Comparison of ENCODE assay signal across 8 cellular contexts in the genomic region with DNA sequence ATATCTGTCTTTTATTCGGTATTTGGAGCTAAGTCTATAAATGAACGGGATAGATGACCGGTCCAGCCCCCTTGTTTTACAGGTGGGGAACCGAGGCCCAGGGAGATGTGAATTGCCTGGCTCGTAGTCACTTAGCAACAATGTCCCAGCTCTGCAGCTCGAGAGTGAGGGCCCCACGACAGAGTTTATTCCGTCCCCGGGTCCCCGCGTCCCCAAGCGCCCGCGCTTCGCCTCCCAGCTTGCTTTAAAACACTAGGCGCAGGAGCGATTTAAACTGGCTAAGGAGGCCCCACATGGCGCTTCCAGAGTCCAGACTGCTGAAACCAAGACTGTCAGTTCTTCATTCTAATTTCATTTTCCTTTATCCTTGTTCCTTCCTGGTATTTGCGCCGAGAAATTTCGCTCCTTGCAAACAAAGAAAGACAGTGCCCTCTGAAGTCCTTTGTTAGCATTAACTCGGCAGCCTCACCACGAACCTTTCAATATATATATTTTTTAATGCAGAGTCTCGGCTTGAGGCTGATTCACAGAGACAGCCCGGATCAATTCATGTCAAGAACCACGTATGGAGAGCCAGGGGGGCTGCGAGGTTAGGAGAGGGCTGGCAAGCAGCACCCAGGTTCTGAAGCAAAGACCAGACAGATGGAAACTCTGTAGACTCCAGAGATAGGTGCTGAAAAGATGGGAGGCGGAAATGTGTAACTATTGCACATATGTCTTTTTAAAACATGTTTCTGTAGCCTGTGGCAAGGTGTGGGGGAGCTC.
DNase-seq lines count a peak whose midpoint lies in the region; ATAC-seq and TF ChIP-seq lines count a peak whose summit lies in the region.

No MANE protein-coding gene starts in this region.

- peaks cover 0 to 19% (median 3%) of the 10 kb centered on the region in 11 experiments; a peak in 12 of 22 replicates for H3K36me3 ChIP-seq in BLaER1 treated with 17β-estradiol and CSF1 and Interleukin-3, amounts not matched to agents 10 nM and 100 nM
- H3K36me3 ChIP-seq in iPS-15b (ENCODE audit: control insufficient read depth, insufficient read depth, low read length): no peaks in the 10 kb centered on the region

- no peaks in the 10 kb centered on the region for H3K27me3 ChIP-seq in BLaER1 treated with 17β-estradiol and CSF1 and Interleukin-3, amounts not matched to agents 10 nM and 100 nM
- peaks cover 44% of the 10 kb centered on the region for H3K27me3 ChIP-seq in iPS-15b (ENCODE audit: control insufficient read depth, insufficient read depth, low read length)

- ATAC-seq in GM21737 (IDR thresholded peaks at IDR 0.05; ENCODE audit: unreplicated experiment): no peak

- peak overlapping the region; percentile 67 to 98 (median 94); a peak in 21 of 22 replicates for H3K27ac ChIP-seq in BLaER1 treated with 17β-estradiol and CSF1 and Interleukin-3, amounts not matched to agents 10 nM and 100 nM

- H3K4me1 ChIP-seq in BLaER1 treated with 17β-estradiol and CSF1 and Interleukin-3, amounts not matched to agents 10 nM and 100 nM: peaks cover 45 to 76% (median 63%) of the 10 kb centered on the region in 10 experiments
- peaks cover 9% of the 10 kb centered on the region for H3K4me1 ChIP-seq in iPS-15b (ENCODE audit: control insufficient read depth, insufficient read depth, low read length)

- peak overlapping the region; percentile 73 to 99 (median 94) for H3K4me2 ChIP-seq in BLaER1 treated with 17β-estradiol and CSF1 and Interleukin-3, amounts not matched to agents 10 nM and 100 nM

- in situ Hi-C loops in astrocyte of the spinal cord (cut with HindIII; ENCODE audit: low sequenced_read_pairs): no loop called here

- DNase-seq in GOT3 (lab: John Stamatoyannopoulos, UW): peak; percentile 20
- DNase-seq in OCI-M1 (lab: John Stamatoyannopoulos, UW): peak; percentile 79
- DNase-seq in astrocyte of the spinal cord (ENCODE audit: low read depth, low spot score): peak; percentile 87
- no peak for DNase-seq in retinal pigment epithelial cell (ENCODE audit: low read depth)
- no peak for DNase-seq in effector CD4-positive, alpha-beta T cell

- peak overlapping the region; percentile 79 to 96 (median 93) for H3K9ac ChIP-seq in BLaER1 treated with 17β-estradiol and CSF1 and Interleukin-3, amounts not matched to agents 10 nM and 100 nM
- no peak overlapping the region for H3K9ac ChIP-seq in iPS-15b (ENCODE audit: low read depth, low read length)

- TF ChIP-seq CTCF in astrocyte of the spinal cord (IDR thresholded peaks at IDR 0.05; ENCODE audit: low read depth, low read length): peak; percentile 69
- TF ChIP-seq CTCF in retinal pigment epithelial cell (conservative IDR thresholded peaks at IDR 0.05; ENCODE audit: low read depth, low read length): peak; percentile 69

- H3K4me3 ChIP-seq in BLaER1 treated with 17β-estradiol and CSF1 and Interleukin-3, amounts not matched to agents 10 nM and 100 nM: peak overlapping the region; percentile 75 to 97 (median 94)
- H3K4me3 ChIP-seq in astrocyte of the spinal cord (ENCODE audit: low read depth, low read length): peak overlapping the region; percentile 98
- H3K4me3 ChIP-seq in iPS-15b (ENCODE audit: low read depth, low read length): peak overlapping the region; percentile 90
- H3K4me3 ChIP-seq in retinal pigment epithelial cell (ENCODE audit: low read length): peak overlapping the region; percentile 95

- H3K9me3 ChIP-seq in BLaER1 treated with 17β-estradiol and CSF1 and Interleukin-3, amounts not matched to agents 10 nM and 100 nM (replicated peaks in 1 of 11): no peaks in the 10 kb centered on the region
- no peaks in the 10 kb centered on the region for H3K9me3 ChIP-seq in iPS-15b (ENCODE audit: control insufficient read depth, insufficient read depth, low read length)

- H4K20me1 ChIP-seq in BLaER1 treated with 17β-estradiol and CSF1 and Interleukin-3, amounts not matched to agents 10 nM and 100 nM: peaks cover 25 to 34% (median 34%) of the 10 kb centered on the region in 11 experiments; a peak in 21 of 22 replicates

Comparison
In these comparisons a context has a peak if more than half of its experiments do, and no peak if none do; other contexts are left out.
1. DNase-seq: peak in GOT3 (single experiment), OCI-M1 (single experiment) and astrocyte of the spinal cord (single experiment); none in retinal pigment epithelial cell (single experiment) and effector CD4-positive, alpha-beta T cell (single experiment).
2. Peak in every context shown above with its lines, with median percentiles within 50 percentile points of each other: H3K4me3 ChIP-seq.